13 cellular contexts compared by ENCODE assay signal in genomic region chr11:33867566-33867965, GRCh38. TPM values are rescaled to one million over a fixed set of nuclear protein-coding genes. Genes with fewer than 3 reads are reported as not detected.
DNase-seq lines count a peak whose midpoint lies in the region; ATAC-seq, FAIRE-seq and TF ChIP-seq lines count a peak whose summit lies in the region.
"Had no signal": no experiment of that assay in that cellular context is flagged by ENCODE, and none has a peak within 500 bp of the region (broad histone marks: within the 10 kb centered on the region; RNA-seq: fewer than 3 reads in every experiment).

No MANE protein-coding gene starts in this region.

- H3K9ac ChIP-seq in GM12878 (ENCODE audit: control insufficient read depth, insufficient read depth, low read length): no peak overlapping the region
- H3K9ac ChIP-seq in neural progenitor cell: no peak overlapping the region

- no peak for TF ChIP-seq EP300 in GM12878 (IDR thresholded peaks at IDR 0.05; ENCODE audit: borderline replicate concordance in 1 of 2, control insufficient read depth in 1 of 2, low read depth in 2 of 2, low read length in 2 of 2)
- no peak for TF ChIP-seq EP300 in tibial nerve (IDR thresholded peaks at IDR 0.05)

- peaks cover 38% of the 10 kb centered on the region for H3K27me3 Mint-ChIP-seq in activated naive CD8-positive, alpha-beta T cell
- H3K27me3 Mint-ChIP-seq in activated naive CD8-positive, alpha-beta T cell treated with anti-CD3 and anti-CD28 coated beads, Interleukin-2, amount 50 U/mL, for 24 hours: peaks cover 72% of the 10 kb centered on the region
- H3K27me3 Mint-ChIP-seq in neural progenitor cell (ENCODE audit: insufficient read depth, low read depth): peaks cover 21% of the 10 kb centered on the region

- H3K9me3 ChIP-seq in GM12878 (replicated peaks; ENCODE audit: control insufficient read depth, insufficient read depth, low read length): no peaks in the 10 kb centered on the region
- H3K9me3 ChIP-seq in tibial nerve: no peaks in the 10 kb centered on the region
- H3K9me3 ChIP-seq in neural progenitor cell (ENCODE audit: low read depth): no peaks in the 10 kb centered on the region
- H3K9me3 ChIP-seq: SJCRH30 had no signal

- BruUV-seq in GM12878 (replicated peaks; lab: Mats Ljungman, UMichigan): no TSS peak

- no peak for ATAC-seq in activated naive CD8-positive, alpha-beta T cell treated with anti-CD3 and anti-CD28 coated beads, Interleukin-2, amount 50 U/mL, for 24 hours
- ATAC-seq in GM12878: no peak
- ATAC-seq: sciatic nerve had no signal

- H3K4me3 Mint-ChIP-seq in activated naive CD8-positive, alpha-beta T cell: peak overlapping the region; percentile 67
- H3K4me3 Mint-ChIP-seq in activated naive CD8-positive, alpha-beta T cell treated with anti-CD3 and anti-CD28 coated beads, Interleukin-2, amount 50 U/mL, for 24 hours: no peak overlapping the region
- H3K4me3 Mint-ChIP-seq in neural progenitor cell: no peak overlapping the region

- in situ Hi-C loops in GM12878 (cut with MboI): no loop called here

- H3K4me1 Mint-ChIP-seq in activated naive CD8-positive, alpha-beta T cell (ENCODE audit: low read depth): peaks cover 17% of the 10 kb centered on the region
- peaks cover 16% of the 10 kb centered on the region for H3K4me1 Mint-ChIP-seq in activated naive CD8-positive, alpha-beta T cell treated with anti-CD3 and anti-CD28 coated beads, Interleukin-2, amount 50 U/mL, for 24 hours
- peaks cover 25% of the 10 kb centered on the region for H3K4me1 Mint-ChIP-seq in neural progenitor cell

- H3K36me3 Mint-ChIP-seq in activated naive CD8-positive, alpha-beta T cell: no peaks in the 10 kb centered on the region
- no peaks in the 10 kb centered on the region for H3K36me3 Mint-ChIP-seq in activated naive CD8-positive, alpha-beta T cell treated with anti-CD3 and anti-CD28 coated beads, Interleukin-2, amount 50 U/mL, for 24 hours (ENCODE audit: low read depth)
- H3K36me3 Mint-ChIP-seq in neural progenitor cell: peaks cover 2% of the 10 kb centered on the region

- intact Hi-C loops in GM12878 (cut with micrococcal nuclease; ENCODE audit: unreplicated experiment): loop anchor here (5.0 kb wide), 1 partner anchor 45 kb away; no protein-coding TSS in a partner anchor

- CTCF ChIA-PET in GM12878 (lab: Yijun Ruan, JAX): interaction anchor here (0.7 to 4.7 kb wide), 8 partner anchors 10 to 363 kb away, joined by 3 to 20 read pairs (median 3); no protein-coding TSS in a partner anchor

- DNase-seq in activated naive CD8-positive, alpha-beta T cell treated with anti-CD3 and anti-CD28 coated beads, Interleukin-2, amount 50 U/mL, for 24 hours: no peak
- DNase-seq in GM12878 (ENCODE audit: low read depth, low spot score) (no peak), midbrain (lab: John Stamatoyannopoulos, UW) (peak; percentile 14), tibial nerve (ENCODE audit: low spot score in 2 of 2) (no peak), NCI-H2107 (lab: John Stamatoyannopoulos, UW) (no peak), neural progenitor cell (ENCODE audit: low spot score) (no peak), NCI-H82 treated with DMSO at 0.1 percent for 48 hours (lab: John Stamatoyannopoulos, UW; ENCODE audit: unreplicated experiment) (no peak)
- DNase-seq: ACHN, NCI-H1105 treated with DMSO at 0.1 percent for 48 hours, SJCRH30 had no signal

- H3K9me3 Mint-ChIP-seq in activated naive CD8-positive, alpha-beta T cell (ENCODE audit: low read depth): no peaks in the 10 kb centered on the region
- H3K9me3 Mint-ChIP-seq in activated naive CD8-positive, alpha-beta T cell treated with anti-CD3 and anti-CD28 coated beads, Interleukin-2, amount 50 U/mL, for 24 hours: no peaks in the 10 kb centered on the region
- H3K9me3 Mint-ChIP-seq in neural progenitor cell: no peaks in the 10 kb centered on the region

- SMC1A ChIA-PET in GM12878 (lab: Charles Lee; ENCODE audit: uncharacterized antibody, unreplicated experiment): interaction anchor here (0.6 to 3.3 kb wide), 8 partner anchors 10 to 115 kb away, joined by 3 to 14 read pairs (median 3); partner anchors contain the start of gene LMO2

- RAD21 ChIA-PET in GM12878 (lab: Charles Lee; ENCODE audit: unreplicated experiment): interaction anchor here (1.5 kb wide), 1 partner anchor 103 kb away, joined by 6 read pairs; no protein-coding TSS in a partner anchor

- peaks cover 29% of the 10 kb centered on the region for H3F3A ChIP-seq in neural progenitor cell (ENCODE audit: low read depth)

- H3K27ac Mint-ChIP-seq in activated naive CD8-positive, alpha-beta T cell: no peak overlapping the region
- H3K27ac Mint-ChIP-seq in activated naive CD8-positive, alpha-beta T cell treated with anti-CD3 and anti-CD28 coated beads, Interleukin-2, amount 50 U/mL, for 24 hours: no peak overlapping the region
- H3K27ac Mint-ChIP-seq in neural progenitor cell: no peak overlapping the region

- H3K4me1 ChIP-seq in GM12878 (ENCODE audit: control insufficient read depth, insufficient read depth, low read length) (peaks cover 4% of the 10 kb centered on the region), tibial nerve (peaks cover 0 to 32% (median 14%) of the 10 kb centered on the region in 4 donors), neural progenitor cell (peaks cover 18% of the 10 kb centered on the region)

- H2AFZ ChIP-seq in GM12878 (ENCODE audit: control insufficient read depth, low read depth, low read length) (no peak overlapping the region), neural progenitor cell (replicated peaks) (no peak overlapping the region)

- TF ChIP-seq RAD21 in GM12878 (IDR thresholded peaks at IDR 0.05; ENCODE audit: insufficient read depth, low read depth, low read length): no peak

- H3K27me3 ChIP-seq in GM12878 (replicated peaks in 1 of 2; ENCODE audit: control insufficient read depth in 2 of 2, insufficient read depth in 2 of 2, low read length in 1 of 2) (peaks cover 4 to 8% of the 10 kb centered on the region in 2 experiments), tibial nerve (peaks cover 0 to 39% of the 10 kb centered on the region in 2 donors), neural progenitor cell (peaks cover 95% of the 10 kb centered on the region)

- H3K27ac ChIP-seq in GM12878 (ENCODE audit: control insufficient read depth, insufficient read depth): no peak overlapping the region
- H3K27ac ChIP-seq in tibial nerve: peak overlapping the region in 2 of 4 donors; percentile 69 to 84
- no peak overlapping the region for H3K27ac ChIP-seq in neural progenitor cell
- H3K27ac ChIP-seq: SJCRH30 had no signal

- no peaks in the 10 kb centered on the region for H4K20me1 ChIP-seq in GM12878 (ENCODE audit: control insufficient read depth, insufficient read depth)
- H4K20me1 ChIP-seq in neural progenitor cell (ENCODE audit: low read depth): peaks cover 4% of the 10 kb centered on the region

- no peak overlapping the region for H3K4me2 ChIP-seq in GM12878 (ENCODE audit: control insufficient read depth, insufficient read depth)
- no peak overlapping the region for H3K4me2 ChIP-seq in neural progenitor cell

- TF ChIP-seq CTCF in GM12878 (IDR thresholded peaks at IDR 0.05 in 2 of 3, conservative IDR thresholded peaks at IDR 0.05 in 1 of 3; ENCODE audit: control insufficient read depth in 2 of 3, extremely low read depth in 1 of 3, insufficient read depth in 1 of 3, low read depth in 3 of 3, low read length in 3 of 3): no peak
- no peak for TF ChIP-seq CTCF in tibial nerve (IDR thresholded peaks at IDR 0.05)
- no peak for TF ChIP-seq CTCF in neural progenitor cell (IDR thresholded peaks at IDR 0.05)

- peak; percentile 23 for FAIRE-seq in GM12878 (lab: Jason Lieb, UNC)
- FAIRE-seq: colon had no signal

- H3K36me3 ChIP-seq in GM12878 (ENCODE audit: control insufficient read depth in 2 of 2, insufficient read depth in 2 of 2, low read length in 1 of 2): no peaks in the 10 kb centered on the region
- no peaks in the 10 kb centered on the region for H3K36me3 ChIP-seq in tibial nerve
- H3K36me3 ChIP-seq in neural progenitor cell: no peaks in the 10 kb centered on the region
- H3K36me3 ChIP-seq: SJCRH30 had no signal

- H3K4me3 ChIP-seq in GM12878 (0 out of 2 replicates have a peak overlapping the region, but pooled peaks have one; percentile 72), tibial nerve (peak overlapping the region in 3 of 4 donors; percentile 13 to 71 (median 42)), neural progenitor cell (no peak overlapping the region)
- H3K4me3 ChIP-seq: SJCRH30 had no signal

- H3K79me2 ChIP-seq in GM12878 (ENCODE audit: control insufficient read depth, insufficient read depth, low read length) (no peaks in the 10 kb centered on the region), neural progenitor cell (ENCODE audit: low read depth) (no peaks in the 10 kb centered on the region)

- TF ChIP-seq POLR2A in GM12878 (IDR thresholded peaks at IDR 0.05; ENCODE audit: low read depth, low read length) (no peak), tibial nerve (IDR thresholded peaks at IDR 0.05) (no peak)

- WGBS in GM12878 (ENCODE audit: insufficient coverage, insufficient replicate concordance, low lambda C conversion rate, missing lambda C conversion rate): 24% methylated on average over 1 of the region's 1 CpG
- WGBS in tibial nerve, 2 donors: 45 to 66% methylated on average over 1 of the region's 1 CpG

- POLR2A ChIA-PET in GM12878 (lab: Charles Lee): no interaction called here

TF ChIP-seq in GM12878, 131 proteins besides CTCF, POLR2A, EP300 and RAD21 (continues in another document):
- no peak for TF ChIP-seq NR2C2 (IDR thresholded peaks at IDR 0.05; ENCODE audit: borderline replicate concordance, control insufficient read depth, insufficient read length, low read depth)
- TF ChIP-seq CBFB (IDR thresholded peaks at IDR 0.05; ENCODE audit: low read depth): no peak
- TF ChIP-seq BACH1 (IDR thresholded peaks at IDR 0.05; ENCODE audit: borderline replicate concordance): no peak

RNA-seq across cellular contexts. Expression of gene LMO2, which starts 24.3 kb away (rescaled TPM):
- total RNA-seq in GM12878 (2013; cell fraction: nucleolus; rRNA removed): not detected in 2 replicates
- total RNA-seq in GM12878 (2014; rRNA removed) (0.98 and 1.7 TPM in 2 replicates), GM12878 (2014; rRNA removed; fragmentation: Illumina TruSeq; extraction: Trizol) (1.0 and 1.2 TPM in 2 replicates), GM12878 (2021) (0.98 and 1.7 TPM in 2 replicates), tibial nerve (10 to 100 TPM in 3 of 4 donors, 1 to 10 TPM in 1; 8.4 to 37.4 (median 19.3) TPM), neural progenitor cell (ENCODE audit: low replicate concordance) (0.92 and 2.0 TPM in 2 replicates)
- polyA plus RNA-seq in GM12878 (2011; ENCODE audit: low read depth): 4.0 TPM
- polyA plus RNA-seq in GM12878 (2011; rRNA removed) (1.1 TPM in 2 replicates), GM12878 (2014; fragmentation: Illumina TruSeq; extraction: Trizol) (1.4 and 1.9 TPM in 2 replicates), GM12878 (2014; fragmentation: Nextera tagmentation; extraction: Ambion mirVana) (under 1 TPM; 0.29 to 0.47 TPM), GM12878 (2014; rRNA removed) (1.7 TPM in 2 replicates), GM12878 (2016; fragmentation: Nextera tagmentation; extraction: Ambion mirVana) (under 1 TPM in 1 of 2 experiments, not detected in 1; 0.37 TPM)
- 0.42 and 0.53 TPM in 2 replicates for polyA plus RNA-seq in GM12878 (2011; cell fraction: cytosol; rRNA removed)
- 0.24 and 0.25 TPM in 2 replicates for polyA plus RNA-seq in GM12878 (2011; cell fraction: nucleus; rRNA removed)
- polyA plus RNA-seq in GM12878 (2012): 4.1 and 7.5 TPM in 2 replicates
- 0.37 and 0.88 TPM in 2 replicates for polyA minus RNA-seq in GM12878 (2011; rRNA and poly(A)+ RNA removed)
- polyA minus RNA-seq in GM12878 (2011; cell fraction: cytosol; rRNA and poly(A)+ RNA removed): not detected in 2 replicates
- 0.12 and 0.48 TPM in 2 replicates for polyA minus RNA-seq in GM12878 (2011; cell fraction: nucleus; rRNA and poly(A)+ RNA removed)
